16 cellular contexts compared by ENCODE assay signal in the genomic region with DNA sequence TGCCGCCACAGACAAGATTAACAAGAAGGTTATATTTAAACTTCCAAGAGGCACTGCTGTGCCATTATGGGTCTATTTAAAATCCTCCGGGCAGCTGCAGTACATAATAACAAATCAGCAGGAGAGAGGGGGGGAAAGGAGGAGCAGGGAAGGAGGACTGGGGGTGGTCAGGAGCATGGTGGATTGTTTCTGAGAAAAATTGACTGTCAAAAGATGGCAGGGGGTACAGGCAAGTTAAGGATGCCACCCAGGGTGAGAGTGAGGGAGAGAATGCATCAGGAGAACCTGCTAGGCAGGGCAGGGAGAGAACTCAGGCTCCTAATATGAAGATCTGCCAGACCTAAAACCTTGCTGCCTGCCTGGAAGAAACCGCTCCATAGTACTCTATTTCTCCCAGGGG.
"Had no signal": no experiment of that assay in that cellular context is flagged by ENCODE, and none has a peak within 500 bp of the region (broad histone marks: within the 10 kb centered on the region; RNA-seq: fewer than 3 reads in every experiment).

No MANE protein-coding gene starts in this region.

- H3K27ac Mint-ChIP-seq: activated naive CD4-positive, alpha-beta T cell treated with anti-CD3 and anti-CD28 coated beads, Interleukin-2, amount 10 ng/mL, durations not matched to agents 7 days and 5 days; stimulated activated memory B cell treated with anti-CD40 and anti-IgM and Interleukin-4, amounts not matched to agents 10 μg/mL and 1 μg/mL and 100 μg/mL, for 72 hours had no signal

- H3K36me3 ChIP-seq: cardiac muscle cell, gastroesophageal sphincter, heart right ventricle, neutrophil had no signal

- H3K27me3 ChIP-seq: cardiac muscle cell, gastroesophageal sphincter, heart right ventricle, neutrophil had no signal

- H3K4me3 Mint-ChIP-seq: activated naive CD4-positive, alpha-beta T cell treated with anti-CD3 and anti-CD28 coated beads, Interleukin-2, amount 10 ng/mL, durations not matched to agents 7 days and 5 days; stimulated activated memory B cell treated with anti-CD40 and anti-IgM and Interleukin-4, amounts not matched to agents 10 μg/mL and 1 μg/mL and 100 μg/mL, for 72 hours had no signal

- H3K4me1 ChIP-seq: gastroesophageal sphincter, heart right ventricle, parathyroid adenoma had no signal

- H3K36me3 Mint-ChIP-seq: activated naive CD4-positive, alpha-beta T cell treated with anti-CD3 and anti-CD28 coated beads, Interleukin-2, amount 10 ng/mL, durations not matched to agents 7 days and 5 days; stimulated activated memory B cell treated with anti-CD40 and anti-IgM and Interleukin-4, amounts not matched to agents 10 μg/mL and 1 μg/mL and 100 μg/mL, for 72 hours had no signal

- H3K4me3 ChIP-seq: cardiac muscle cell, dorsolateral prefrontal cortex, gastroesophageal sphincter, heart right ventricle, lung had no signal

- ATAC-seq: gastroesophageal sphincter; heart right ventricle; stimulated activated memory B cell treated with anti-CD40 and anti-IgM and Interleukin-4, amounts not matched to agents 10 μg/mL and 1 μg/mL and 100 μg/mL, for 72 hours had no signal

- H3K9ac ChIP-seq: parathyroid adenoma had no signal

- H3K9me3 ChIP-seq: gastroesophageal sphincter, heart right ventricle, neutrophil had no signal

- H3K4me1 Mint-ChIP-seq: activated naive CD4-positive, alpha-beta T cell treated with anti-CD3 and anti-CD28 coated beads, Interleukin-2, amount 10 ng/mL, durations not matched to agents 7 days and 5 days; stimulated activated memory B cell treated with anti-CD40 and anti-IgM and Interleukin-4, amounts not matched to agents 10 μg/mL and 1 μg/mL and 100 μg/mL, for 72 hours had no signal

- H3K27ac ChIP-seq: cardiac muscle cell, gastroesophageal sphincter, heart right ventricle, neutrophil, parathyroid adenoma had no signal

- H3K27me3 Mint-ChIP-seq: activated naive CD4-positive, alpha-beta T cell treated with anti-CD3 and anti-CD28 coated beads, Interleukin-2, amount 10 ng/mL, durations not matched to agents 7 days and 5 days had no signal

- DNase-seq: activated CD4-positive, alpha-beta T cell treated with anti-CD3 and anti-CD28 coated beads for 1 hour; activated CD4-positive, alpha-beta T cell treated with anti-CD3 and anti-CD28 coated beads, Interleukin-2, amount 50 U/mL, for 48 hours; activated naive CD4-positive, alpha-beta T cell treated with anti-CD3 and anti-CD28 coated beads, Interleukin-2, amount 10 ng/mL, durations not matched to agents 7 days and 5 days; dorsolateral prefrontal cortex; heart right ventricle; islet precursor cell; midbrain; stimulated activated CD4-positive, alpha-beta T cell treated with anti-CD3 and anti-CD28 coated beads, Interleukin-12 subunit alpha, Interleukin-12 subunit beta, amount 100 ng/mL, for 4 hours; stimulated activated CD4-positive, alpha-beta T cell treated with anti-CD3 and anti-CD28 coated beads, Interleukin-2, amount 100 ng/mL, for 24 hours; T1000 had no signal

- H3K9me3 Mint-ChIP-seq: stimulated activated memory B cell treated with anti-CD40 and anti-IgM and Interleukin-4, amounts not matched to agents 10 μg/mL and 1 μg/mL and 100 μg/mL, for 72 hours had no signal
